In the genomic region with DNA sequence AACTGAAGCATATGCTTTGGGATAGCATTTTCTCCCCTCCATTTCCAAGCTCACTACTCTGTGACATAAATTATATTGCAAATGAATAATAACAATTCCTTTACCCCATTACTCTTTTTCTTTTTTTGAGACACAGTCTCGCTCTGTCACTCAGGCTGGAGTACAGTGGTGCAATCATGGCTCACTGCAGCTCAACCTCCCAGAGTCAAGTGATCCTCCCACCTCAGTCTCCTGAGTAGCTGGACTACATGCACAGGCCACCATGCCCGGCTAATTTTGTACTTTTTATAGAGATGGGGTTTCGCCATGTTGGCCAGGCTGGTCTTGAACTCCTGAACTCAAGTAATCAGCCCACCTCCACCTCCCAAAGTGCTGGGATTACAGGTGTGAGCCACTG, we compare ENCODE assay signal across 12 cellular contexts. TPM values are rescaled to one million over a fixed set of nuclear protein-coding genes. Genes with fewer than 3 reads are reported as not detected.
A peak's percentile ranks its signal among the peaks of the same experiment; 100 is the strongest.
DNase-seq lines count a peak whose midpoint lies in the region; ATAC-seq and TF ChIP-seq lines count a peak whose summit lies in the region.
"Had no signal": no experiment of that assay in that cellular context is flagged by ENCODE, and none has a peak within 500 bp of the region (broad histone marks: within the 10 kb centered on the region; RNA-seq: fewer than 3 reads in every experiment).

No MANE protein-coding gene starts in this region.

- no peak overlapping the region for H3K14ac ChIP-seq in mesenchymal stem cell (ENCODE audit: low read length in 2 of 2)

- H3K4me2 ChIP-seq in mesenchymal stem cell (ENCODE audit: low read length, poor library complexity, severe bottlenecking): no peak overlapping the region

- CTCF ChIA-PET in MCF 10A (lab: Yijun Ruan, JAX): interaction anchor here (0.6 to 17.3 kb wide), 20 partner anchors 8 to 910 kb away, joined by 3 to 432 read pairs (median 8); no protein-coding TSS in a partner anchor

- BruUV-seq in MCF 10A (replicated peaks; lab: Mats Ljungman, UMichigan): no TSS peak

- no peak overlapping the region for H3K18ac ChIP-seq in mesenchymal stem cell (ENCODE audit: low read depth in 1 of 2, low read length in 2 of 2)

- no peak overlapping the region for H2BK15ac ChIP-seq in mesenchymal stem cell (ENCODE audit: low read depth, poor library complexity, severe bottlenecking)

- peak overlapping the region; percentile 31 for H3K9ac ChIP-seq in mesenchymal stem cell (ENCODE audit: low read length)

- ATAC-seq in GM18861 (IDR thresholded peaks at IDR 0.05; ENCODE audit: unreplicated experiment): no peak
- no peak for ATAC-seq in HG02610 (IDR thresholded peaks at IDR 0.05; ENCODE audit: unreplicated experiment)

- no peak overlapping the region for H2BK12ac ChIP-seq in mesenchymal stem cell (ENCODE audit: low read length in 2 of 2)

- H3K4me1 ChIP-seq in breast epithelium (no peaks in the 10 kb centered on the region), mesenchymal stem cell (ENCODE audit: control insufficient read depth, insufficient read depth, low read depth, low read length) (peaks cover 2% of the 10 kb centered on the region), spleen (peaks cover 5 to 44% (median 28%) of the 10 kb centered on the region in 6 donors)

- H3K4me1 Mint-ChIP-seq in MCF 10A (ENCODE audit: insufficient read depth, unreplicated experiment): peaks cover 23% of the 10 kb centered on the region
- H3K4me1 Mint-ChIP-seq: CD14-positive monocyte had no signal

- H3K36me3 ChIP-seq in breast epithelium (no peaks in the 10 kb centered on the region), mesenchymal stem cell (ENCODE audit: control insufficient read depth in 1 of 2, insufficient read depth in 2 of 2, low read depth in 1 of 2, low read length in 2 of 2) (peaks cover 0 to 22% of the 10 kb centered on the region in 2 experiments), spleen (peaks cover 0 to 16% (median 0%) of the 10 kb centered on the region in 6 donors)

- H3K27ac ChIP-seq in breast epithelium: no peak overlapping the region
- peak overlapping the region; percentile 17 for H3K27ac ChIP-seq in caudate nucleus (ENCODE audit: low read depth, low read length)
- no peak overlapping the region for H3K27ac ChIP-seq in mesenchymal stem cell (ENCODE audit: low read length, poor library complexity, severe bottlenecking)
- peak overlapping the region in 7 of 8 donors; percentile 7 to 77 (median 58) for H3K27ac ChIP-seq in spleen
- H3K27ac ChIP-seq: 22Rv1 had no signal

- no peak overlapping the region for H2AFZ ChIP-seq in mesenchymal stem cell (ENCODE audit: low read depth, low read length)

- no peaks in the 10 kb centered on the region for H3K9me3 ChIP-seq in breast epithelium
- H3K9me3 ChIP-seq in mesenchymal stem cell (ENCODE audit: control insufficient read depth, low read length): no peaks in the 10 kb centered on the region
- H3K9me3 ChIP-seq in spleen: no peaks in the 10 kb centered on the region

- H3K27ac Mint-ChIP-seq in MCF 10A (ENCODE audit: low read depth, unreplicated experiment): peak overlapping the region; percentile 16
- H3K27ac Mint-ChIP-seq: CD14-positive monocyte; CD8-positive, alpha-beta T cell; HFFc6 had no signal

- intact Hi-C loops in MCF 10A (cut with micrococcal nuclease): loop anchor here (1.0 to 5.0 kb wide), 3 partner anchors 48 to 194 kb away; a partner anchor contains a TSS
- intact Hi-C loops in breast epithelium (cut with DNase I; ENCODE audit: low total_unique reads): loop anchor here (5.0 kb wide), 1 partner anchor 177 kb away; no protein-coding TSS in a partner anchor
- intact Hi-C loops in spleen (cut with DNase I; ENCODE audit: low total_unique reads): loop anchor here (2.0 kb wide), 1 partner anchor 189 kb away; no protein-coding TSS in a partner anchor

- no peaks in the 10 kb centered on the region for H3K27me3 ChIP-seq in breast epithelium
- H3K27me3 ChIP-seq in mesenchymal stem cell (ENCODE audit: control insufficient read depth in 1 of 2, insufficient read depth in 1 of 2, low read length in 2 of 2): peaks cover 0 to 5% of the 10 kb centered on the region in 2 experiments
- H3K27me3 ChIP-seq in spleen (replicated peaks in 1 of 7): no peaks in the 10 kb centered on the region

- no peak overlapping the region for H4K91ac ChIP-seq in mesenchymal stem cell (ENCODE audit: low read length)

- TF ChIP-seq CTCF in MCF 10A (IDR thresholded peaks at IDR 0.05; ENCODE audit: unreplicated experiment) (no peak), breast epithelium (IDR thresholded peaks at IDR 0.05) (no peak), spleen (IDR thresholded peaks at IDR 0.05 in 8 of 11, conservative IDR thresholded peaks at IDR 0.05 in 3 of 11) (no peak)

- 83% methylated on average over 3 of the region's 3 CpGs for WGBS in mesenchymal stem cell
- 69 to 84% (median 75%) methylated on average over 3 of the region's 3 CpGs for WGBS in spleen, 5 donors

- H3K79me1 ChIP-seq in mesenchymal stem cell (replicated peaks; ENCODE audit: low read length, poor library complexity, severe bottlenecking): no peaks in the 10 kb centered on the region

- H3K4ac ChIP-seq in mesenchymal stem cell (ENCODE audit: low read depth in 1 of 2, low read length in 2 of 2): no peak overlapping the region

- DNase-seq in MCF 10A (ENCODE audit: unreplicated experiment) (no peak), breast epithelium (ENCODE audit: low spot score in 2 of 2) (no peak), caudate nucleus (lab: John Stamatoyannopoulos, UW) (no peak), mesenchymal stem cell (no peak), spleen (no peak), NCI-H510A treated with DMSO at 0.1 percent for 48 hours (lab: John Stamatoyannopoulos, UW) (no peak)

- no peaks in the 10 kb centered on the region for H3K27me3 Mint-ChIP-seq in MCF 10A (ENCODE audit: insufficient read depth, unreplicated experiment)

- H3K23ac ChIP-seq in mesenchymal stem cell (ENCODE audit: low read length in 2 of 2): no peak overlapping the region

- no peaks in the 10 kb centered on the region for H3K9me3 Mint-ChIP-seq in MCF 10A (ENCODE audit: unreplicated experiment)
- H3K9me3 Mint-ChIP-seq: CD14-positive monocyte; CD8-positive, alpha-beta T cell; HFFc6 had no signal

- H3K4me3 ChIP-seq in breast epithelium (no peak overlapping the region), mesenchymal stem cell (ENCODE audit: insufficient read depth in 1 of 2, low read depth in 1 of 2, low read length in 2 of 2) (no peak overlapping the region), spleen (no peak overlapping the region)

- H3K36me3 Mint-ChIP-seq in MCF 10A (ENCODE audit: insufficient read depth, unreplicated experiment): peaks cover 26% of the 10 kb centered on the region
- H3K36me3 Mint-ChIP-seq: CD14-positive monocyte; CD8-positive, alpha-beta T cell had no signal

- no peak overlapping the region for H3K4me3 Mint-ChIP-seq in MCF 10A (ENCODE audit: unreplicated experiment)
- H3K4me3 Mint-ChIP-seq: CD14-positive monocyte; CD8-positive, alpha-beta T cell; HFFc6 had no signal

- H2BK120ac ChIP-seq in mesenchymal stem cell (ENCODE audit: low read depth, low read length): no peak overlapping the region

- TF ChIP-seq POLR2A in breast epithelium (IDR thresholded peaks at IDR 0.05) (no peak), spleen (IDR thresholded peaks at IDR 0.05) (no peak)

- POLR2A ChIA-PET in MCF 10A (lab: Yijun Ruan, JAX): interaction anchor here (0.6 to 3.6 kb wide), 10 partner anchors 13 to 266 kb away, joined by 3 to 33 read pairs (median 4); a partner anchor contains a TSS

- no peak overlapping the region for H2AK5ac ChIP-seq in mesenchymal stem cell (ENCODE audit: low read length, severe bottlenecking)

- H4K8ac ChIP-seq in mesenchymal stem cell (ENCODE audit: low read length): no peak overlapping the region

- no peak overlapping the region for H2BK5ac ChIP-seq in mesenchymal stem cell (ENCODE audit: low read depth, low read length, poor library complexity, severe bottlenecking)

RNA-seq across cellular contexts. Expression of a gene that starts 49.2 kb away (rescaled TPM):
- total RNA-seq in MCF 10A (2022): 35.0 and 49.4 TPM in 2 replicates
- total RNA-seq in breast epithelium: 10 to 100 TPM; 27.5 to 33.3 (median 29.7) TPM
- polyA plus RNA-seq in mesenchymal stem cell (2013, experiment 1 of 2): 18.2 TPM
- 19.9 TPM for polyA plus RNA-seq in mesenchymal stem cell (2013, experiment 2 of 2)
- total RNA-seq in spleen: 10 to 100 TPM; 25.4 to 40.7 (median 30.6) TPM
- 1 to 10 TPM; 5.1 to 8.0 (median 7.1) TPM for polyA plus RNA-seq in spleen

Comparison
In these comparisons a context has a peak if more than half of its experiments do, and no peak if none do; other contexts are left out.
1. H3K27ac ChIP-seq: peak in caudate nucleus (single experiment) and spleen (7 of 8); none in breast epithelium (0 of 2) and mesenchymal stem cell (single experiment).